In genomic region chr21:17257784-17258183, GRCh38 we compare ENCODE assay signal across 19 cellular contexts.
"Had no signal": no experiment of that assay in that cellular context is flagged by ENCODE, and none has a peak within 500 bp of the region (broad histone marks: within the 10 kb centered on the region; RNA-seq: fewer than 3 reads in every experiment).

No MANE protein-coding gene starts in this region.

- H3K27me3 ChIP-seq: colonic mucosa, esophagus muscularis mucosa, suprapubic skin, transverse colon, uterus had no signal

- ATAC-seq: activated CD8-positive, alpha-beta T cell treated with anti-CD3 and anti-CD28 coated beads for 36 hours; left lobe of liver; stimulated activated naive CD8-positive, alpha-beta T cell treated with anti-CD3 and anti-CD28 coated beads, Interleukin-15, Interleukin-2, amounts not matched to agents 100 U/mL and 50 U/mL, for 24 hours; T-cell had no signal

- H3K27ac Mint-ChIP-seq: activated CD4-positive, alpha-beta T cell treated with anti-CD3 and anti-CD28 coated beads, Interleukin-2, amount 10 ng/mL, durations not matched to agents 24 days and 14 days; activated CD8-positive, alpha-beta T cell treated with anti-CD3 and anti-CD28 coated beads for 36 hours; activated naive CD4-positive, alpha-beta T cell treated with anti-CD3 and anti-CD28 coated beads for 36 hours; activated T-cell treated with anti-CD3 and anti-CD28 coated beads, Interleukin-2, amount 50 U/mL, for 24 hours; T-cell had no signal

- DNase-seq: activated CD4-positive, alpha-beta T cell treated with anti-CD3 and anti-CD28 coated beads, Interleukin-2, amount 10 ng/mL, durations not matched to agents 24 days and 14 days; activated CD4-positive, CD25-positive, alpha-beta regulatory T cell; activated CD8-positive, alpha-beta T cell treated with anti-CD3 and anti-CD28 coated beads for 36 hours; activated naive CD4-positive, alpha-beta T cell treated with anti-CD3 and anti-CD28 coated beads for 36 hours; activated T-cell treated with anti-CD3 and anti-CD28 coated beads, Interleukin-2, amount 50 U/mL, for 24 hours; colonic mucosa; kidney; midbrain; stimulated activated naive CD8-positive, alpha-beta T cell treated with anti-CD3 and anti-CD28 coated beads, Interleukin-15, Interleukin-2, amounts not matched to agents 100 U/mL and 50 U/mL, for 24 hours; T-cell; T-helper 9 cell; transverse colon; uterus had no signal

- H3K27ac ChIP-seq: colonic mucosa, esophagus muscularis mucosa, suprapubic skin, transverse colon had no signal

- H3K4me1 Mint-ChIP-seq: activated CD4-positive, alpha-beta T cell treated with anti-CD3 and anti-CD28 coated beads, Interleukin-2, amount 10 ng/mL, durations not matched to agents 24 days and 14 days; brain; central memory CD8-positive, alpha-beta T cell; T-cell had no signal

- H3K27me3 Mint-ChIP-seq: activated CD4-positive, alpha-beta T cell treated with anti-CD3 and anti-CD28 coated beads, Interleukin-2, amount 10 ng/mL, durations not matched to agents 24 days and 14 days; activated CD8-positive, alpha-beta T cell treated with anti-CD3 and anti-CD28 coated beads for 36 hours; activated T-cell treated with anti-CD3 and anti-CD28 coated beads, Interleukin-2, amount 50 U/mL, for 24 hours; central memory CD8-positive, alpha-beta T cell; T-cell had no signal

- H3K9me3 Mint-ChIP-seq: activated CD4-positive, alpha-beta T cell treated with anti-CD3 and anti-CD28 coated beads, Interleukin-2, amount 10 ng/mL, durations not matched to agents 24 days and 14 days; brain had no signal

- H3K36me3 Mint-ChIP-seq: brain, T-cell had no signal

- H3K4me3 ChIP-seq: colonic mucosa, esophagus muscularis mucosa, lung, suprapubic skin, transverse colon, uterus had no signal

- H3K9me3 ChIP-seq: colonic mucosa, esophagus muscularis mucosa, suprapubic skin, transverse colon, uterus had no signal

- H3K4me3 Mint-ChIP-seq: activated CD4-positive, alpha-beta T cell treated with anti-CD3 and anti-CD28 coated beads, Interleukin-2, amount 10 ng/mL, durations not matched to agents 24 days and 14 days; activated CD8-positive, alpha-beta T cell treated with anti-CD3 and anti-CD28 coated beads for 36 hours; activated naive CD4-positive, alpha-beta T cell treated with anti-CD3 and anti-CD28 coated beads for 36 hours; activated T-cell treated with anti-CD3 and anti-CD28 coated beads, Interleukin-2, amount 50 U/mL, for 24 hours; central memory CD8-positive, alpha-beta T cell; T-cell had no signal

- H3K36me3 ChIP-seq: colonic mucosa, esophagus muscularis mucosa, suprapubic skin, transverse colon, uterus had no signal

- H3K4me1 ChIP-seq: colonic mucosa, esophagus muscularis mucosa, suprapubic skin, transverse colon, uterus had no signal
